Comparison of ENCODE assay signal across 7 cellular contexts in the genomic region with DNA sequence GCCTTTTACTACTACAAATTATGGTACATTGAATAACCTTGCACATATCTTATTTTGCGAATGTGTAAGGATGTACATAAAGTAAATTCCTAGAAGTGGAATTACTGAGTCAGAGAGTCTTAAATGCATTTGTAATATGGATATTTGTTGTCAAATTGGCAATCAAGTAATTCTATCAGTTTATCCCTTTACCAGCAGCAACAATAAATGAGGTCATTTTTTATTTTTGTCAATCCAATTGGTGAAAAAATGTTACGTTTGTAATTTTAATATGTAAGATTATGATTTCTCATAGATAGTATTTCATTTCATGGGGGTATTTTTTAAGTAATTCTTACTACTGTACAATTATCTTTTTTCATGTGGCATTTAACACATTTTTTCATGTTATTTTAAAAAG.
"Had no signal": no experiment of that assay in that cellular context is flagged by ENCODE, and none has a peak within 500 bp of the region (broad histone marks: within the 10 kb centered on the region; RNA-seq: fewer than 3 reads in every experiment).

No MANE protein-coding gene starts in this region.

- H3K9ac ChIP-seq: GM23248 had no signal

- H3K27ac ChIP-seq: GM23248 had no signal

- H3K9me3 ChIP-seq: HAP-1 had no signal

- H3K4me3 ChIP-seq: GM23248, HAP-1 had no signal

- ATAC-seq: HCT116 had no signal

- DNase-seq: GM23248, GOT3, H7, KBM-7 had no signal

- FAIRE-seq: HTR-8/SVneo had no signal
